12 cellular contexts compared by ENCODE assay signal in the genomic region with DNA sequence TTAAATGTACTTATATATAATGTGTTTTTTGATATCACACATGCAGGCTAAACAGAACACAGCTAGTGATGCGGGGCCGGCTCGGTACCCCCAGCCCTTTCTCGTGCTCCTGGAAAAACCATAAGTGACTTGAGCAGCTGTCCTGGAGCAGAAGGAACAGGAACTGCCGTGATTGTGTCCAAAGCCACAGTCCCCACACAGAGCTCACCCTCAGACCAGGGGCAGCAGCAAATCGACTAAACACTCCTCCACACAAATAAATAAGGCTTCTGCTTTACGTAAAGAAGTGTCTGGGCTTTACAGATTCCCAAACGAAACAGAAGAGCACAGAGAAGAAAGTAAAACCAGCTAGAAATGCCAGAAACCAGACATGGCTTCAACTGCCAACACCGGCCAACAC. TPM values are rescaled to one million over a fixed set of nuclear protein-coding genes. Genes with fewer than 3 reads are reported as not detected.
"Had no signal": no experiment of that assay in that cellular context is flagged by ENCODE, and none has a peak within 500 bp of the region (broad histone marks: within the 10 kb centered on the region; RNA-seq: fewer than 3 reads in every experiment).

No MANE protein-coding gene starts in this region.

- H3K4me3 ChIP-seq: cardiac muscle cell, ovary, stomach, thoracic aorta, upper lobe of right lung had no signal

- H3K9me3 ChIP-seq: ovary, stomach, thoracic aorta, upper lobe of right lung had no signal

- H3K27ac ChIP-seq: cardiac muscle cell, ovary, thoracic aorta, upper lobe of right lung had no signal

- H3K27me3 ChIP-seq: cardiac muscle cell, ovary, stomach, upper lobe of right lung had no signal

- DNase-seq: activated CD4-positive, alpha-beta T cell treated with anti-CD3 and anti-CD28 coated beads, Interleukin-2, amount 50 U/mL, for 1 hour; activated CD8-positive, alpha-beta memory T cell treated with anti-CD3 and anti-CD28 coated beads for 24 hours; activated naive CD4-positive, alpha-beta T cell treated with anti-CD3 and anti-CD28 coated beads for 36 hours; hypothalamus; ovary; stimulated activated CD4-positive, alpha-beta T cell treated with anti-CD3 and anti-CD28 coated beads, Interleukin-12 subunit alpha, Interleukin-12 subunit beta, amount 100 ng/mL, for 4 hours; stimulated activated CD4-positive, alpha-beta T cell treated with anti-CD3 and anti-CD28 coated beads, Interleukin-2, amount 100 ng/mL, for 24 hours; stomach; upper lobe of right lung had no signal

- ATAC-seq: sciatic nerve, upper lobe of right lung had no signal

RNA-seq across cellular contexts. Expression of gene C1QTNF12, which starts 17.5 kb away (rescaled TPM):
- polyA plus RNA-seq: cardiac muscle cell had no signal
